Comparison of ENCODE assay signal across 8 cellular contexts in the genomic region with DNA sequence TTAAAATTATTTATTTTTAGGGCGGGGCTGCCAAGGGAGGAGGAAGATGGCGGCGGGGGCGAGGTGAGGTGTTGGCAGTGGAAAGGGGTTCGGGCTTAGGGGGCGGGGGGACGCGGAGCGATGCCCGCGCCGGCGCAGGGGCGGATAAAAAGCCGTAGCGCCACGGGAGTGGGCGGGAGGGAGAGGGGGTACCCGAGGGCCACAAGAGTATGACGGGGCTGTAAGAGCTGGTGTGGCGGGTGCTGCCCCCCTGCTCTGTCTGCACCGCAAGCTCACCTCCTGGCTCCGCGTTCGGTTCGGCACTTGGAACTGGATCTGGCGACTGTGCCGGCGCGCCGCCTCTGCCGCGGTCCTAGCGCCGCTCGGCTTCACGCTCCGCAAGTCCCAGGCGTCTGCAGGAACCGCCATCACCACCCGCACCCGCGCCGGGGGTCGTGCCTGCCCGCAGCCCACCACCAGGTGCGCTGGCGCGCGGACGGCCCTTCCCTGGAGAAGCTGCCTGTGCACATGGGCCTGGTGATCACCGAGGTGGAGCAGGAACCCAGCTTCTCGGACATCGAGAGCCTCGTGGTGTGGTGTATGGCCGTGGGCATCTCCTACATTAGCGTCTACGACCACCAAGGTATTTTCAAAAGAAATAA.
A peak's percentile ranks its signal among the peaks of the same experiment; 100 is the strongest.
DNase-seq lines count a peak whose midpoint lies in the region; ATAC-seq and TF ChIP-seq lines count a peak whose summit lies in the region.

No MANE protein-coding gene starts in this region.

- H3K27me3 ChIP-seq in iPS-18a (ENCODE audit: control insufficient read depth, insufficient read depth, low read length) (no peaks in the 10 kb centered on the region), sigmoid colon (no peaks in the 10 kb centered on the region)

- no peak for TF ChIP-seq EP300 in sigmoid colon (IDR thresholded peaks at IDR 0.05)

- peaks cover 27 to 36% (median 28%) of the 10 kb centered on the region in 3 donors for H3K27me3 Mint-ChIP-seq in CD14-positive monocyte (ENCODE audit: low read depth in 3 of 3)

- in situ Hi-C loops in astrocyte of the spinal cord (cut with HindIII; ENCODE audit: low sequenced_read_pairs): no loop called here

- H3K36me3 Mint-ChIP-seq in CD14-positive monocyte: no peaks in the 10 kb centered on the region

- H3K4me1 Mint-ChIP-seq in CD14-positive monocyte: peaks cover 2% of the 10 kb centered on the region

- no peak for TF ChIP-seq POLR2A in sigmoid colon (IDR thresholded peaks at IDR 0.05)

- no peak overlapping the region for H3K27ac ChIP-seq in iPS-18a (ENCODE audit: low read length)
- peak overlapping the region; percentile 45 to 87 (median 82) for H3K27ac ChIP-seq in sigmoid colon

- peak overlapping the region; percentile 56 for H3K9ac ChIP-seq in iPS-18a (ENCODE audit: low read length)

- no peak overlapping the region for H3K27ac Mint-ChIP-seq in CD14-positive monocyte

- H3K9me3 ChIP-seq in iPS-18a (ENCODE audit: control insufficient read depth, low read depth, low read length) (no peaks in the 10 kb centered on the region), sigmoid colon (no peaks in the 10 kb centered on the region)

- peak; percentile 86 for ATAC-seq in GM19395 (IDR thresholded peaks at IDR 0.05; ENCODE audit: unreplicated experiment)

- TF ChIP-seq CTCF in CD14-positive monocyte (IDR thresholded peaks at IDR 0.05) (no peak), astrocyte of the spinal cord (IDR thresholded peaks at IDR 0.05; ENCODE audit: low read depth, low read length) (no peak), sigmoid colon (IDR thresholded peaks at IDR 0.05) (no peak)

- intact Hi-C loops in CD14-positive monocyte (cut with micrococcal nuclease): no loop called here
- intact Hi-C loops in sigmoid colon (cut with DNase I): loop anchor here (1.0 kb wide), 1 partner anchor 11 kb away; no protein-coding TSS in a partner anchor

- no peak for DNase-seq in CD14-positive monocyte (ENCODE audit: low spot score)
- DNase-seq in NCI-H1092 treated with DMSO at 0.1 percent for 48 hours (lab: John Stamatoyannopoulos, UW): peak; percentile 82
- DNase-seq in astrocyte of the spinal cord (ENCODE audit: low read depth, low spot score): peak; percentile 48
- peak; percentile 85 for DNase-seq in sigmoid colon
- no peak for DNase-seq in KG1 (lab: John Stamatoyannopoulos, UW)
- no peak for DNase-seq in CD1c-positive myeloid dendritic cell (ENCODE audit: extremely low spot score)

- H3K36me3 ChIP-seq in iPS-18a (ENCODE audit: control insufficient read depth, low read depth, low read length) (no peaks in the 10 kb centered on the region), sigmoid colon (no peaks in the 10 kb centered on the region)

- H3K4me1 ChIP-seq in iPS-18a (ENCODE audit: control insufficient read depth, low read depth, low read length) (peaks cover 4% of the 10 kb centered on the region), sigmoid colon (peaks cover 0 to 21% (median 3%) of the 10 kb centered on the region in 4 donors)

- H3K9me3 Mint-ChIP-seq in CD14-positive monocyte: peaks cover 0 to 5% (median under 1%) of the 10 kb centered on the region in 7 donors

- 2 to 3% methylated on average over 58 of the region's 58 CpGs for WGBS in sigmoid colon, 2 donors

- H3K4me3 ChIP-seq in astrocyte of the spinal cord (ENCODE audit: low read depth, low read length): peak overlapping the region; percentile 64
- peak overlapping the region; percentile 71 for H3K4me3 ChIP-seq in iPS-18a (ENCODE audit: low read length)
- H3K4me3 ChIP-seq in sigmoid colon: peak overlapping the region; percentile 52 to 74 (median 66)

- H3K4me3 Mint-ChIP-seq in CD14-positive monocyte: peak overlapping the region; percentile 62 to 70

Comparison
In these comparisons a context has a peak if more than half of its experiments do, and no peak if none do; other contexts are left out.
1. DNase-seq: peak in NCI-H1092 treated with DMSO at 0.1 percent for 48 hours (single experiment), astrocyte of the spinal cord (single experiment) and sigmoid colon (single experiment); none in CD14-positive monocyte (single experiment), KG1 (single experiment) and CD1c-positive myeloid dendritic cell (single experiment).
2. Peak in every context shown above with its lines, with median percentiles within 50 percentile points of each other: H3K4me3 ChIP-seq.